ENCODE assay signal across 29 cellular contexts in the genomic region with DNA sequence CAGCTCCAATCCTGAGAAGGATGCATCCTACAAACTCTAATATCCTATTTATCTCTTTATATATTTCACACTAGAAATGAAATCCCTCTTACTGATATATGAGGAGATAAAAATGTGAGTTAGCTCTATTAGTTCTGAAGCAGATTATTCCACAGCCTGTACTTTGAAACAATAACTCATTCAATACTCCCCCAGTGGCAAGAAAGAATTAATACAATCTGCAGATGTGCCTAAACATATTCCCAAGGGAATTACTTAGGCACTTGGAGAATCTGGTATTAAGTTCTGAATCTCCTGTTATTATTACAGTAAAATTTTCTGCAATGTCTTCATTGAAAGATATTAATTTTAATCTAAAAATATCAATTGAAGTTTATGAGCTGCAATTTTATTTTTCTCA. TPM values are rescaled to one million over a fixed set of nuclear protein-coding genes. Genes with fewer than 3 reads are reported as not detected.
DNase-seq lines count a peak whose midpoint lies in the region; TF ChIP-seq lines count a peak whose summit lies in the region.
"Had no signal": no experiment of that assay in that cellular context is flagged by ENCODE, and none has a peak within 500 bp of the region (broad histone marks: within the 10 kb centered on the region; RNA-seq: fewer than 3 reads in every experiment).

No MANE protein-coding gene starts in this region.

- no peak overlapping the region for H3K4me2 ChIP-seq in Loucy (ENCODE audit: low read depth, low read length, poor library complexity, severe bottlenecking)
- H3K4me2 ChIP-seq: BLaER1 treated with 17β-estradiol and CSF1 and Interleukin-3, amounts not matched to agents 10 nM and 100 nM; hepatocyte had no signal

- peak; percentile 17; the same call in 1 of the 2 replicates for TF ChIP-seq CTCF in Loucy (conservative IDR thresholded peaks at IDR 0.05; ENCODE audit: low read length)
- peak; percentile 13 for TF ChIP-seq CTCF in fibroblast of villous mesenchyme (IDR thresholded peaks at IDR 0.05; ENCODE audit: insufficient read depth, low read depth, low read length)

- H3K79me2 ChIP-seq in Loucy (ENCODE audit: insufficient read depth, low read length), result no peaks in the 10 kb centered on the region
- H3K79me2 ChIP-seq: hepatocyte had no signal

- H3K9me3 ChIP-seq in Loucy (ENCODE audit: insufficient read depth, low read depth, low read length), result no peaks in the 10 kb centered on the region
- H3K9me3 ChIP-seq: BLaER1 treated with 17β-estradiol and CSF1 and Interleukin-3, amounts not matched to agents 10 nM and 100 nM; Caco-2; gastrocnemius medialis; SJCRH30 had no signal

- H2AFZ ChIP-seq in Loucy (ENCODE audit: low read length), result no peak overlapping the region
- H2AFZ ChIP-seq: hepatocyte had no signal

- H3K27me3 ChIP-seq in Loucy (ENCODE audit: insufficient read depth, low read length, poor library complexity, severe bottlenecking), result no peaks in the 10 kb centered on the region
- H3K27me3 ChIP-seq: BLaER1 treated with 17β-estradiol and CSF1 and Interleukin-3, amounts not matched to agents 10 nM and 100 nM; gastrocnemius medialis; hepatocyte; SJCRH30 had no signal

- no peaks in the 10 kb centered on the region for H3K36me3 ChIP-seq in Loucy (ENCODE audit: insufficient read depth, low read length)
- H3K36me3 ChIP-seq: BLaER1 treated with 17β-estradiol and CSF1 and Interleukin-3, amounts not matched to agents 10 nM and 100 nM; gastrocnemius medialis; SJCRH30 had no signal

- H3K9ac ChIP-seq in Loucy (ENCODE audit: low read depth, low read length, poor library complexity, severe bottlenecking), result no peak overlapping the region
- H3K9ac ChIP-seq: BLaER1 treated with 17β-estradiol and CSF1 and Interleukin-3, amounts not matched to agents 10 nM and 100 nM had no signal

- H3K4me3 ChIP-seq in Loucy (ENCODE audit: low read length, poor library complexity, severe bottlenecking) (no peak overlapping the region), fibroblast of villous mesenchyme (ENCODE audit: low read depth, low read length) (no peak overlapping the region)
- H3K4me3 ChIP-seq: BLaER1 treated with 17β-estradiol and CSF1 and Interleukin-3, amounts not matched to agents 10 nM and 100 nM; gastrocnemius medialis; hepatocyte; SJCRH30; skin epidermis had no signal

- H3F3A ChIP-seq in Loucy (ENCODE audit: low read depth), result no peaks in the 10 kb centered on the region

- H3K9me2 ChIP-seq in Loucy (replicated peaks; ENCODE audit: low read depth, low read length), result no peaks in the 10 kb centered on the region

- DNase-seq in COLO829 (ENCODE audit: low spot score) (peak; percentile 45), amniotic epithelial cell (ENCODE audit: low read depth) (peak; percentile 60), fibroblast of villous mesenchyme (ENCODE audit: low read depth) (no peak), NCI-H226 (no peak), NCI-H774 (lab: John Stamatoyannopoulos, UW) (no peak), SHP77 (lab: John Stamatoyannopoulos, UW) (no peak), iPS-NIHi7 (ENCODE audit: extremely low spot score) (no peak)
- DNase-seq: activated CD4-positive, alpha-beta T cell treated with anti-CD3 and anti-CD28 coated beads for 48 hours; Caco-2; DMS79; gastrocnemius medialis; left colon; mammary epithelial cell; NCI-H1436 treated with DMSO at 0.1 percent for 48 hours; NCI-H2081 treated with DMSO at 0.1 percent for 48 hours; NCI-H446 treated with DMSO at 0.1 percent for 48 hours; nephron progenitor cell; T1000; trophoblast cell had no signal

- H4K20me1 ChIP-seq in Loucy (ENCODE audit: insufficient read depth, low read length, poor library complexity, severe bottlenecking), result no peaks in the 10 kb centered on the region
- H4K20me1 ChIP-seq: BLaER1 treated with 17β-estradiol and CSF1 and Interleukin-3, amounts not matched to agents 10 nM and 100 nM had no signal

- H3K4me1 ChIP-seq in Loucy (ENCODE audit: insufficient read depth, low read length, poor library complexity, severe bottlenecking), result no peaks in the 10 kb centered on the region
- H3K4me1 ChIP-seq: BLaER1 treated with 17β-estradiol and CSF1 and Interleukin-3, amounts not matched to agents 10 nM and 100 nM; Caco-2; gastrocnemius medialis had no signal

RNA-seq across cellular contexts. Expression of a gene that starts 59.4 kb away (rescaled TPM):
- under 0.01 TPM in 1 of 2 replicates, not detected in the other for total RNA-seq in fibroblast of villous mesenchyme
- total RNA-seq: activated T-helper 17 cell treated with anti-CD3 and anti-CD28 coated beads, Interleukin-2, amount 50 U/mL, for 72 hours; Caco-2; endothelial cell of umbilical vein; gastrocnemius medialis; hepatocyte; HepG2; left colon; mammary epithelial cell; osteoblast; renal cortical epithelial cell; SJCRH30 had no signal

Comparison
In these comparisons a context has a peak if more than half of its experiments do, and no peak if none do; other contexts are left out.
1. DNase-seq: peak in COLO829 (single experiment) and amniotic epithelial cell (single experiment); none in fibroblast of villous mesenchyme (single experiment), NCI-H226 (single experiment), NCI-H774 (single experiment), SHP77 (0 of 2) and iPS-NIHi7 (single experiment).